ENCODE assay signal across 23 cellular contexts in the genomic region with DNA sequence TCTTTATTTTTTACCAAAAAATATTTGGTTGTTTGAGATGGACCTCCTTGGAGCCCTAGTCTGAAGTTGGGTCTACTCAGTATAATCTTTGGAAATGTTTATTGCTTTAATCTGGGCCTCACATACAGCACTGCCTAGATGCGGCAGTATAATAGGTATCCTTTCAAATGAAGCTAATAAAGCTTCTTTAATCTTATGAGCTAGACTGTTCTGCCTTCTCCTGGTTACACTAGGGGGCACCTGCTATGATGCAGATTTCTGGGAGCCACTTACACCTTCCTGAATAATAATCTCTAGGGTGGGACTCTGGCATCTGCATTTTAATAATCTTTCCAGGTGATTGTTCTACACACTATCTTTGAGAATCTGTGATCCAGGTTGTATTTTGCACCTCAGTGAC.
DNase-seq lines count a peak whose midpoint lies in the region; ATAC-seq, FAIRE-seq and TF ChIP-seq lines count a peak whose summit lies in the region.
"Had no signal": no experiment of that assay in that cellular context is flagged by ENCODE, and none has a peak within 500 bp of the region (broad histone marks: within the 10 kb centered on the region; RNA-seq: fewer than 3 reads in every experiment).

No MANE protein-coding gene starts in this region.

- no peaks in the 10 kb centered on the region for H3K9me3 Mint-ChIP-seq in MCF 10A (ENCODE audit: unreplicated experiment)
- H3K9me3 Mint-ChIP-seq: CD4-positive, CD25-positive, alpha-beta regulatory T cell; H9 had no signal

- no peak overlapping the region for H3K4me3 Mint-ChIP-seq in MCF 10A (ENCODE audit: unreplicated experiment)
- H3K4me3 Mint-ChIP-seq: B cell; CD4-positive, CD25-positive, alpha-beta regulatory T cell; CD8-positive, alpha-beta memory T cell; H9 had no signal

- DNase-seq in HepG2 (ENCODE audit: low spot score) (no peak), right lobe of liver (no peak), epithelial cell of proximal tubule (ENCODE audit: low read depth) (no peak), upper lobe of right lung (no peak), MCF 10A (ENCODE audit: unreplicated experiment) (no peak), sigmoid colon (no peak), DMS 273 treated with DMSO at 0.1 percent for 48 hours (lab: John Stamatoyannopoulos, UW) (no peak)
- DNase-seq: CD4-positive, CD25-positive, alpha-beta regulatory T cell; CD8-positive, alpha-beta memory T cell; COR-L47; DMS153; DMS79; GDM1; H9; IMR-90 had no signal

- CTCF ChIA-PET in HepG2 (lab: Yijun Ruan, JAX; ENCODE audit: low intra/inter-chr PET ratio, low total read pairs) (no interaction called here), MCF 10A (lab: Yijun Ruan, JAX) (interaction anchor here (0.6 to 1.7 kb wide), 5 partner anchors 11 to 328 kb away, joined by 3 to 12 read pairs (median 4); no protein-coding TSS in a partner anchor)

- H2AFZ ChIP-seq in HepG2 (ENCODE audit: low read length) (no peak overlapping the region), Loucy (ENCODE audit: low read length) (no peak overlapping the region)

- H3K9me3 ChIP-seq in HepG2 (ENCODE audit: low read length): no peaks in the 10 kb centered on the region
- no peaks in the 10 kb centered on the region for H3K9me3 ChIP-seq in right lobe of liver
- no peaks in the 10 kb centered on the region for H3K9me3 ChIP-seq in Loucy (ENCODE audit: insufficient read depth, low read depth, low read length)
- no peaks in the 10 kb centered on the region for H3K9me3 ChIP-seq in upper lobe of right lung
- H3K9me3 ChIP-seq in sigmoid colon: no peaks in the 10 kb centered on the region
- H3K9me3 ChIP-seq: BLaER1 treated with 17β-estradiol and CSF1 and Interleukin-3, amounts not matched to agents 10 nM and 100 nM had no signal

- H3K4me3 ChIP-seq in HepG2 (replicated peaks in 1 of 3; ENCODE audit: insufficient read depth in 1 of 3, low read depth in 2 of 3, low read length in 3 of 3) (no peak overlapping the region), right lobe of liver (no peak overlapping the region), Loucy (ENCODE audit: low read length, poor library complexity, severe bottlenecking) (no peak overlapping the region), epithelial cell of proximal tubule (ENCODE audit: low read depth, low read length) (no peak overlapping the region), upper lobe of right lung (no peak overlapping the region), sigmoid colon (no peak overlapping the region)
- H3K4me3 ChIP-seq: BLaER1 treated with 17β-estradiol and CSF1 and Interleukin-3, amounts not matched to agents 10 nM and 100 nM; K562 had no signal

- no peaks in the 10 kb centered on the region for H3K36me3 Mint-ChIP-seq in MCF 10A (ENCODE audit: insufficient read depth, unreplicated experiment)
- H3K36me3 Mint-ChIP-seq: CD4-positive, CD25-positive, alpha-beta regulatory T cell; CD8-positive, alpha-beta memory T cell had no signal

- BruUV-seq in HepG2 (replicated peaks; lab: Mats Ljungman, UMichigan): no TSS peak
- no TSS peak for BruUV-seq in MCF 10A (replicated peaks; lab: Mats Ljungman, UMichigan)

- H3K9me2 ChIP-seq in Loucy (replicated peaks; ENCODE audit: low read depth, low read length): no peaks in the 10 kb centered on the region

- H3F3A ChIP-seq in Loucy (ENCODE audit: low read depth): no peaks in the 10 kb centered on the region

- H3K9ac ChIP-seq in HepG2 (ENCODE audit: insufficient read depth, low read depth, low read length) (no peak overlapping the region), Loucy (ENCODE audit: low read depth, low read length, poor library complexity, severe bottlenecking) (no peak overlapping the region)
- H3K9ac ChIP-seq: BLaER1 treated with 17β-estradiol and CSF1 and Interleukin-3, amounts not matched to agents 10 nM and 100 nM had no signal

- H3K27ac Mint-ChIP-seq in MCF 10A (ENCODE audit: low read depth, unreplicated experiment): no peak overlapping the region
- H3K27ac Mint-ChIP-seq: B cell; CD4-positive, CD25-positive, alpha-beta regulatory T cell; CD8-positive, alpha-beta memory T cell had no signal

- H3K4me1 ChIP-seq in HepG2 (ENCODE audit: insufficient read depth, low read length) (peaks cover 3% of the 10 kb centered on the region), right lobe of liver (no peaks in the 10 kb centered on the region), Loucy (ENCODE audit: insufficient read depth, low read length, poor library complexity, severe bottlenecking) (no peaks in the 10 kb centered on the region), upper lobe of right lung (no peaks in the 10 kb centered on the region), sigmoid colon (no peaks in the 10 kb centered on the region)
- H3K4me1 ChIP-seq: BLaER1 treated with 17β-estradiol and CSF1 and Interleukin-3, amounts not matched to agents 10 nM and 100 nM had no signal

- H3K4me2 ChIP-seq in HepG2 (ENCODE audit: low read depth, low read length) (no peak overlapping the region), Loucy (ENCODE audit: low read depth, low read length, poor library complexity, severe bottlenecking) (no peak overlapping the region)
- H3K4me2 ChIP-seq: BLaER1 treated with 17β-estradiol and CSF1 and Interleukin-3, amounts not matched to agents 10 nM and 100 nM had no signal

- TF ChIP-seq EP300 in HepG2 (IDR thresholded peaks at IDR 0.05; ENCODE audit: low read depth in 2 of 2, low read length in 2 of 2) (no peak), HepG2 (CRISPR knock-in tag; IDR thresholded peaks at IDR 0.05; ENCODE audit: borderline replicate concordance) (no peak), sigmoid colon (IDR thresholded peaks at IDR 0.05) (no peak)

- POLR2A ChIA-PET in HepG2 (lab: Yijun Ruan, JAX): no interaction called here
- POLR2A ChIA-PET in MCF 10A (lab: Yijun Ruan, JAX): interaction anchor here (0.6 to 0.7 kb wide), 2 partner anchors 10 to 275 kb away, joined by 3 read pairs; no protein-coding TSS in a partner anchor

- in situ Hi-C loops in HepG2 (cut with HindIII; ENCODE audit: extremely low pct_ligation_motif_present, low pct_unique_long_range_greater_than_20kb): no loop called here

- intact Hi-C loops in HepG2 (cut with micrococcal nuclease; ENCODE audit: unreplicated experiment) (no loop called here), right lobe of liver (cut with DNase I) (no loop called here), upper lobe of right lung (cut with DNase I) (no loop called here), MCF 10A (cut with micrococcal nuclease) (no loop called here), sigmoid colon (cut with DNase I) (no loop called here)

- H3K79me2 ChIP-seq in HepG2 (ENCODE audit: insufficient read depth, low read length) (no peaks in the 10 kb centered on the region), Loucy (ENCODE audit: insufficient read depth, low read length) (no peaks in the 10 kb centered on the region)

- no peaks in the 10 kb centered on the region for H3K27me3 Mint-ChIP-seq in MCF 10A (ENCODE audit: insufficient read depth, unreplicated experiment)

- no peak for FAIRE-seq in HepG2 (lab: Jason Lieb, UNC)
- FAIRE-seq: D721Med, GM18507, H1, K562 had no signal

- ATAC-seq in HepG2: peak; percentile 41; the same call in 2 of the 3 replicates
- ATAC-seq in right lobe of liver: no peak
- ATAC-seq in upper lobe of right lung: no peak
- ATAC-seq: K562 had no signal

- peaks cover 0 to 2% of the 10 kb centered on the region in 2 experiments; a peak in 1 of 5 replicates for H3K27me3 ChIP-seq in HepG2 (ENCODE audit: control insufficient read depth in 1 of 2, insufficient read depth in 2 of 2, low read length in 2 of 2)
- H3K27me3 ChIP-seq in right lobe of liver: no peaks in the 10 kb centered on the region
- no peaks in the 10 kb centered on the region for H3K27me3 ChIP-seq in Loucy (ENCODE audit: insufficient read depth, low read length, poor library complexity, severe bottlenecking)
- H3K27me3 ChIP-seq in upper lobe of right lung: no peaks in the 10 kb centered on the region
- H3K27me3 ChIP-seq in sigmoid colon: no peaks in the 10 kb centered on the region
- H3K27me3 ChIP-seq: BLaER1 treated with 17β-estradiol and CSF1 and Interleukin-3, amounts not matched to agents 10 nM and 100 nM had no signal

- 86% methylated on average over 1 of the region's 1 CpG for WGBS in HepG2 (ENCODE audit: low lambda C conversion rate)
- WGBS in right lobe of liver (ENCODE audit: insufficient coverage, low coverage, low lambda C conversion rate, missing lambda C conversion rate): 60% methylated on average over 1 of the region's 1 CpG
- WGBS in sigmoid colon, 2 donors: 88 to 93% methylated on average over 1 of the region's 1 CpG

- TF ChIP-seq RAD21 in HepG2 (CRISPR knock-in tag; IDR thresholded peaks at IDR 0.05): no peak

- no peak overlapping the region for H3K27ac ChIP-seq in HepG2 (ENCODE audit: extremely low read length, insufficient read depth, low read length)
- H3K27ac ChIP-seq in right lobe of liver: no peak overlapping the region
- no peak overlapping the region for H3K27ac ChIP-seq in upper lobe of right lung
- H3K27ac ChIP-seq in sigmoid colon: no peak overlapping the region
- H3K27ac ChIP-seq: BLaER1 treated with 17β-estradiol and CSF1 and Interleukin-3, amounts not matched to agents 10 nM and 100 nM; HL-60 had no signal

- no peaks in the 10 kb centered on the region for H3K4me1 Mint-ChIP-seq in MCF 10A (ENCODE audit: insufficient read depth, unreplicated experiment)
- H3K4me1 Mint-ChIP-seq: B cell; CD4-positive, CD25-positive, alpha-beta regulatory T cell; CD8-positive, alpha-beta memory T cell had no signal

- H4K20me1 ChIP-seq in HepG2 (ENCODE audit: insufficient read depth, low read length): no peaks in the 10 kb centered on the region
- no peaks in the 10 kb centered on the region for H4K20me1 ChIP-seq in Loucy (ENCODE audit: insufficient read depth, low read length, poor library complexity, severe bottlenecking)
- H4K20me1 ChIP-seq: BLaER1 treated with 17β-estradiol and CSF1 and Interleukin-3, amounts not matched to agents 10 nM and 100 nM had no signal

- TF ChIP-seq CTCF in HepG2 (CRISPR knock-in tag; IDR thresholded peaks at IDR 0.05) (no peak), right lobe of liver (IDR thresholded peaks at IDR 0.05) (no peak), Loucy (conservative IDR thresholded peaks at IDR 0.05; ENCODE audit: low read length) (peak; percentile 35), epithelial cell of proximal tubule (conservative IDR thresholded peaks at IDR 0.05; ENCODE audit: low read depth, low read length) (peak; percentile 13), upper lobe of right lung (IDR thresholded peaks at IDR 0.05) (no peak), MCF 10A (IDR thresholded peaks at IDR 0.05; ENCODE audit: unreplicated experiment) (no peak), sigmoid colon (IDR thresholded peaks at IDR 0.05) (no peak)

- TF ChIP-seq POLR2A in HepG2 (IDR thresholded peaks at IDR 0.05; ENCODE audit: insufficient read depth in 1 of 2, low read depth in 2 of 2, low read length in 2 of 2): no peak
- no peak for TF ChIP-seq POLR2A in right lobe of liver (IDR thresholded peaks at IDR 0.05)
- TF ChIP-seq POLR2A in sigmoid colon (IDR thresholded peaks at IDR 0.05): no peak

- H3K36me3 ChIP-seq in HepG2 (replicated peaks in 1 of 2; ENCODE audit: control insufficient read depth in 1 of 2, insufficient read depth in 2 of 2, low read length in 2 of 2): no peaks in the 10 kb centered on the region
- no peaks in the 10 kb centered on the region for H3K36me3 ChIP-seq in right lobe of liver
- H3K36me3 ChIP-seq in Loucy (ENCODE audit: insufficient read depth, low read length): no peaks in the 10 kb centered on the region
- H3K36me3 ChIP-seq in upper lobe of right lung: no peaks in the 10 kb centered on the region
- H3K36me3 ChIP-seq in sigmoid colon: no peaks in the 10 kb centered on the region
- H3K36me3 ChIP-seq: BLaER1 treated with 17β-estradiol and CSF1 and Interleukin-3, amounts not matched to agents 10 nM and 100 nM had no signal

Comparison
In these comparisons a context has a peak if more than half of its experiments do, and no peak if none do; other contexts are left out.
1. CTCF ChIP-seq: peak in Loucy (single experiment) and epithelial cell of proximal tubule (single experiment); none in HepG2 (single experiment), right lobe of liver (0 of 4), upper lobe of right lung (single experiment), MCF 10A (single experiment) and sigmoid colon (0 of 4).